ENCODE assay signal across 29 cellular contexts in genomic region chr2:55768991-55769390, GRCh38.
"Had no signal": no experiment of that assay in that cellular context is flagged by ENCODE, and none has a peak within 500 bp of the region (broad histone marks: within the 10 kb centered on the region; RNA-seq: fewer than 3 reads in every experiment).

No MANE protein-coding gene starts in this region.

- FAIRE-seq: endometrium, islet of Langerhans had no signal

- H3K9me3 Mint-ChIP-seq: activated CD4-positive, alpha-beta memory T cell treated with anti-CD3 and anti-CD28 coated beads for 36 hours; activated naive CD4-positive, alpha-beta T cell treated with anti-CD3 and anti-CD28 coated beads, Interleukin-2, amount 50 U/mL, for 24 hours; activated naive CD8-positive, alpha-beta T cell treated with anti-CD3 and anti-CD28 coated beads, Interleukin-2, amount 50 U/mL, for 24 hours; stimulated activated effector memory CD8-positive, alpha-beta T cell treated with anti-CD3 and anti-CD28 coated beads, Interleukin-12 subunit alpha, Interleukin-12 subunit beta, amount 100 ng/mL, for 72 hours; stimulated activated naive CD8-positive, alpha-beta T cell treated with anti-CD3 and anti-CD28 coated beads, Interleukin-15, Interleukin-2, amounts not matched to agents 100 ng/mL and 50 ng/mL, for 24 hours; type B pancreatic cell had no signal

- H3K36me3 Mint-ChIP-seq: activated CD4-positive, alpha-beta memory T cell treated with anti-CD3 and anti-CD28 coated beads for 36 hours; activated naive CD4-positive, alpha-beta T cell treated with anti-CD3 and anti-CD28 coated beads, Interleukin-2, amount 50 U/mL, for 24 hours; mesothelial cell of epicardium; stimulated activated effector memory CD8-positive, alpha-beta T cell treated with anti-CD3 and anti-CD28 coated beads, Interleukin-12 subunit alpha, Interleukin-12 subunit beta, amount 100 ng/mL, for 72 hours; type B pancreatic cell had no signal

- ATAC-seq: activated naive CD8-positive, alpha-beta T cell treated with anti-CD3 and anti-CD28 coated beads, Interleukin-2, amount 50 U/mL, for 24 hours; gastrocnemius medialis; right lobe of liver; stimulated activated effector memory CD8-positive, alpha-beta T cell treated with anti-CD3 and anti-CD28 coated beads, Interleukin-12 subunit alpha, Interleukin-12 subunit beta, amount 100 ng/mL, for 72 hours had no signal

- H3K27ac ChIP-seq: colonic mucosa, gastrocnemius medialis, left ventricle myocardium inferior, neutrophil, right lobe of liver, skin epidermis, uterus, VCaP had no signal

- H3K4me3 ChIP-seq: colonic mucosa, gastrocnemius medialis, left ventricle myocardium inferior, right lobe of liver, skin epidermis, uterus had no signal

- H3K27me3 ChIP-seq: colonic mucosa, gastrocnemius medialis, right lobe of liver, uterus had no signal

- H3K9me3 ChIP-seq: colonic mucosa, gastrocnemius medialis, left ventricle myocardium inferior, neutrophil, right lobe of liver, uterus had no signal

- H3K4me1 ChIP-seq: colonic mucosa, gastrocnemius medialis, left ventricle myocardium inferior, right lobe of liver, uterus had no signal

- H3K4me3 Mint-ChIP-seq: activated CD4-positive, alpha-beta memory T cell treated with anti-CD3 and anti-CD28 coated beads for 36 hours; activated naive CD4-positive, alpha-beta T cell treated with anti-CD3 and anti-CD28 coated beads, Interleukin-2, amount 50 U/mL, for 24 hours; activated naive CD8-positive, alpha-beta T cell treated with anti-CD3 and anti-CD28 coated beads, Interleukin-2, amount 50 U/mL, for 24 hours; mesothelial cell of epicardium; naive B cell; nephron progenitor cell; stimulated activated effector memory CD8-positive, alpha-beta T cell treated with anti-CD3 and anti-CD28 coated beads, Interleukin-12 subunit alpha, Interleukin-12 subunit beta, amount 100 ng/mL, for 72 hours; stimulated activated naive CD8-positive, alpha-beta T cell treated with anti-CD3 and anti-CD28 coated beads, Interleukin-15, Interleukin-2, amounts not matched to agents 100 ng/mL and 50 ng/mL, for 24 hours; type B pancreatic cell had no signal

- H3K27me3 Mint-ChIP-seq: activated CD4-positive, alpha-beta memory T cell treated with anti-CD3 and anti-CD28 coated beads for 36 hours had no signal

- H3K36me3 ChIP-seq: colonic mucosa, gastrocnemius medialis, left ventricle myocardium inferior, neutrophil, right lobe of liver, uterus had no signal

- DNase-seq: activated CD4-positive, alpha-beta memory T cell treated with anti-CD3 and anti-CD28 coated beads for 36 hours; activated CD4-positive, alpha-beta T cell treated with anti-CD3 and anti-CD28 coated beads for 4 hours; activated CD8-positive, alpha-beta memory T cell treated with anti-CD3 and anti-CD28 coated beads, Interleukin-2, amount 50 U/mL, for 4 hours; activated gamma-delta T cell; activated naive CD8-positive, alpha-beta T cell treated with anti-CD3 and anti-CD28 coated beads, Interleukin-2, amount 50 U/mL, for 24 hours; activated T-cell treated with anti-CD3 and anti-CD28 coated beads, Interleukin-2, amount 50 U/mL, for 1 hour; amygdala; cerebellar nuclear complex; colonic mucosa; effector CD8-positive, alpha-beta T cell; gastrocnemius medialis; glutamatergic neuron; left ventricle myocardium inferior; naive B cell; nephron progenitor cell; right lobe of liver; stimulated activated CD4-positive, alpha-beta T cell treated with anti-CD3 and anti-CD28 coated beads, Interleukin-12 subunit alpha, Interleukin-12 subunit beta, amount 100 ng/mL, for 4 hours; stimulated activated CD4-positive, alpha-beta T cell treated with anti-CD3 and anti-CD28 coated beads, Interleukin-4, amount 100 ng/mL, for 24 hours; uterus had no signal

- H3K4me1 Mint-ChIP-seq: activated naive CD4-positive, alpha-beta T cell treated with anti-CD3 and anti-CD28 coated beads, Interleukin-2, amount 50 U/mL, for 24 hours; activated naive CD8-positive, alpha-beta T cell treated with anti-CD3 and anti-CD28 coated beads, Interleukin-2, amount 50 U/mL, for 24 hours; naive B cell; stimulated activated effector memory CD8-positive, alpha-beta T cell treated with anti-CD3 and anti-CD28 coated beads, Interleukin-12 subunit alpha, Interleukin-12 subunit beta, amount 100 ng/mL, for 72 hours had no signal

- H3K27ac Mint-ChIP-seq: activated CD4-positive, alpha-beta memory T cell treated with anti-CD3 and anti-CD28 coated beads for 36 hours; activated naive CD4-positive, alpha-beta T cell treated with anti-CD3 and anti-CD28 coated beads, Interleukin-2, amount 50 U/mL, for 24 hours; activated naive CD8-positive, alpha-beta T cell treated with anti-CD3 and anti-CD28 coated beads, Interleukin-2, amount 50 U/mL, for 24 hours; mesothelial cell of epicardium; naive B cell; nephron progenitor cell; stimulated activated effector memory CD8-positive, alpha-beta T cell treated with anti-CD3 and anti-CD28 coated beads, Interleukin-12 subunit alpha, Interleukin-12 subunit beta, amount 100 ng/mL, for 72 hours; stimulated activated naive CD8-positive, alpha-beta T cell treated with anti-CD3 and anti-CD28 coated beads, Interleukin-15, Interleukin-2, amounts not matched to agents 100 ng/mL and 50 ng/mL, for 24 hours; type B pancreatic cell had no signal
